ENCODE assay signal across 30 cellular contexts in the genomic region with DNA sequence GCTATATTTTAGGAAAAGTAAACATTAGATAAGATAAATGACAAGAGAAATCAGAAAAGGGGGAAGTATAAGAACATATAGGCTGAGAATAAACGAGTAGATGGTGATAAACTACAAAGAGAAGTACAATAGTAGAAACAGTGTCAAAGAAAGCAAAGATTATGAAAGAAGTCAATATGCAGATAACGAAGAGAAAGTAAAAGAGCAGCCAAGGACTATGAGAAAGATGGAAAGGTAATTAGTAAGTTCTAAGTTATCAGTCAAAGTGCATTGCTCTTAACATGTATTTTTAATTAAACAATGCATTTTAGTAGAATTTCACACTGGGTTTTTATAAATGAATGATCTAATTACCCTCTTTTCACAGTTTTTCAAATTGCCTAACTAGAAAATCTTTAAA.
"Had no signal": no experiment of that assay in that cellular context is flagged by ENCODE, and none has a peak within 500 bp of the region (broad histone marks: within the 10 kb centered on the region; RNA-seq: fewer than 3 reads in every experiment).

No MANE protein-coding gene starts in this region.

- FAIRE-seq: keratinocyte, small intestine, urothelium cell line had no signal

- H3K27ac ChIP-seq: adrenal gland, body of pancreas, colonic mucosa, ovary, prostate gland, sigmoid colon, thoracic aorta, WERI-Rb-1 had no signal

- H3K36me3 ChIP-seq: adrenal gland, colonic mucosa, ovary, prostate gland, sigmoid colon, thoracic aorta, WERI-Rb-1 had no signal

- H3K4me3 ChIP-seq: adrenal gland, body of pancreas, colonic mucosa, ovary, prostate gland, sigmoid colon, thoracic aorta had no signal

- ATAC-seq: activated CD4-positive, CD25-positive, alpha-beta regulatory T cell treated with anti-CD3 and anti-CD28 coated beads, Interleukin-2, amount 50 U/mL, for 24 hours; body of pancreas; left cardiac atrium; left ventricle myocardium superior; naive thymus-derived CD4-positive, alpha-beta T cell; stimulated activated effector memory CD8-positive, alpha-beta T cell treated with anti-CD3 and anti-CD28 coated beads, Interleukin-12 subunit alpha, Interleukin-12 subunit beta, amount 100 ng/mL, for 72 hours had no signal

- DNase-seq: activated CD4-positive, alpha-beta T cell treated with anti-CD3 and anti-CD28 coated beads for 48 hours; activated CD4-positive, alpha-beta T cell treated with anti-CD3 and anti-CD28 coated beads, Interleukin-2, amount 50 U/mL, for 48 hours; activated CD8-positive, alpha-beta memory T cell treated with anti-CD3 and anti-CD28 coated beads for 24 hours; activated effector memory CD4-positive, alpha-beta T cell treated with anti-CD3 and anti-CD28 coated beads, Interleukin-2, amount 50 U/mL, for 16 hours; activated naive CD4-positive, alpha-beta T cell treated with anti-CD3 and anti-CD28 coated beads for 36 hours; activated naive CD8-positive, alpha-beta T cell treated with anti-CD3 and anti-CD28 coated beads for 36 hours; adrenal gland; aorta; body of pancreas; cerebellar nuclear complex; colonic mucosa; effector CD8-positive, alpha-beta T cell; head of caudate nucleus; hippocampal formation; left cardiac atrium; left ventricle myocardium superior; naive thymus-derived CD4-positive, alpha-beta T cell; ovary; retina; sigmoid colon; small intestine; stimulated activated CD4-positive, alpha-beta T cell treated with anti-CD3 and anti-CD28 coated beads, Interleukin-4, amount 100 ng/mL, for 24 hours; trophoblast cell; WERI-Rb-1 had no signal

- H3K27me3 ChIP-seq: adrenal gland, body of pancreas, colonic mucosa, ovary, sigmoid colon had no signal

- H3K9me3 ChIP-seq: adrenal gland, body of pancreas, colonic mucosa, ovary, prostate gland, sigmoid colon, thoracic aorta had no signal

- H3K4me1 ChIP-seq: adrenal gland, body of pancreas, colonic mucosa, prostate gland, sigmoid colon had no signal
